ENCODE assay signal across 10 cellular contexts in genomic region chr3:173275740-173276139, GRCh38.
DNase-seq lines count a peak whose midpoint lies in the region; TF ChIP-seq lines count a peak whose summit lies in the region.
"Had no signal": no experiment of that assay in that cellular context is flagged by ENCODE, and none has a peak within 500 bp of the region (broad histone marks: within the 10 kb centered on the region; RNA-seq: fewer than 3 reads in every experiment).

No MANE protein-coding gene starts in this region.

- intact Hi-C loops in posterior cingulate gyrus (cut with DNase I): no loop called here

- no peak for TF ChIP-seq POLR2A in erythroblast (IDR thresholded peaks at IDR 0.05; ENCODE audit: low read length)

- TF ChIP-seq CTCF in GM12874 (IDR thresholded peaks at IDR 0.05; ENCODE audit: insufficient read depth, low read depth, low read length): peak; percentile 41

- DNase-seq in H4 (ENCODE audit: low spot score) (peak; percentile 50), M059J (ENCODE audit: low read depth) (peak; percentile 11), erythroblast (lab: John Stamatoyannopoulos, UW) (peak; percentile 30 to 51), NCI-H1436 (lab: John Stamatoyannopoulos, UW) (no peak), NCI-H2227 (lab: John Stamatoyannopoulos, UW; ENCODE audit: unreplicated experiment) (no peak), posterior cingulate gyrus (no peak)
- DNase-seq: activated CD4-positive, alpha-beta T cell treated with anti-CD3 and anti-CD28 coated beads, Interleukin-2, amount 10 ng/mL, durations not matched to agents 7 days and 5 days; activated naive CD8-positive, alpha-beta T cell treated with anti-CD3 and anti-CD28 coated beads, Interleukin-2, amount 10 ng/mL, durations not matched to agents 7 days and 5 days; heart left ventricle had no signal

Comparison
In these comparisons a context has a peak if more than half of its experiments do, and no peak if none do; other contexts are left out.
1. DNase-seq: peak in H4 (single experiment), M059J (single experiment) and erythroblast (2 of 2); none in NCI-H1436 (single experiment), NCI-H2227 (single experiment) and posterior cingulate gyrus (0 of 10).